ENCODE assay signal across 1 cellular context in the genomic region with DNA sequence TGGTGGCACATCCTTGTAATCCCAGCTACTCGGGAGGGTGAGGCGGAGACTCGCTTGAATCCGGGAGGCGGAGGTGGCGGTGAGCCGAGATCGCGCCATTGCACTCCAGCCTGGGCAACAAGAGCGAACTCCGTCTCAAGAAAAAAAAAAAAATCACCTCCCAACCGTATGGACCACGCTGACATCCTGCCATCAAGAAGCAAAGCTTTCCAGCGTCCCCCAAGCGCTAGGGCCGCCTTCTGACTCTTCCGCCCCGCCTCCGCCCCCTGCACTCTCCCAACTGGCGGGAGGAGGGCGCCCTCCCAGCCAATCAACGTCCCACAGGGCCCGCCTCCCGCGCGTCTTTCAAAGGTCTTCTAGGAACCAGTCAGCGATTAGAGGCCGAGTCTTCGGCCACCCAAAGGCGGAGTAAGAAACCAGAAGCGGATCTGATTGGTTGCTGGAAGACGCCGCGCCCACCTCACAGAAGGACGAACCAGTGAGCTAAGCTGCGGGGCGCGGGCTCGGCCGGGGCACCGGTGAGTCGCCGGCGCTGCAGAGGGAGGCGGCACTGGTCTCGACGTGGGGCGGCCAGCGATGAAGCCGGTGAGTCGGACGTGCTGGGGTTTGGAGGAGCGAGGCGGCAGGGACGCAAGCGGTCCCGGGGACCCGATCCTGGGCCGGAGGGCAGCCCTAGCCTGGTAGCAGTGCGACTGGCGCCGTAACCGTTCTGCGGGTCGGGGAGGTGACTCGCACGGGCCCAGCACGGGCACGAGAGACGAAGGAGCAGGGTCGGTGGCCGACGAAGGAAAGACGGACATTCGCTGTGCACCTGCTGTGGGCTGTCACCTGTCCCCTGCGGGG.
TF ChIP-seq lines count a peak whose summit lies in the region.

A gene with protein sequence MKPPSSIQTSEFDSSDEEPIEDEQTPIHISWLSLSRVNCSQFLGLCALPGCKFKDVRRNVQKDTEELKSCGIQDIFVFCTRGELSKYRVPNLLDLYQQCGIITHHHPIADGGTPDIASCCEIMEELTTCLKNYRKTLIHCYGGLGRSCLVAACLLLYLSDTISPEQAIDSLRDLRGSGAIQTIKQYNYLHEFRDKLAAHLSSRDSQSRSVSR (plus strand): TSS at position 515 of the 843 bp plus-strand sequence. CDS start 62 bp downstream, at position 577.

TF ChIP-seq in HepG2, 621 proteins besides CTCF, POLR2A, EP300 and RAD21 (continued from another document and continues in another):
- TF ChIP-seq ATF6 (CRISPR knock-in tag; conservative IDR thresholded peaks at IDR 0.05) (0 out of 2 replicates have a peak, but pooled peaks have one; percentile 42), IKZF4 (CRISPR knock-in tag; IDR thresholded peaks at IDR 0.05; ENCODE audit: borderline replicate concordance, low read depth, not compliant biosample characterization) (peak; percentile 49), ZNF367 (CRISPR knock-in tag; IDR thresholded peaks at IDR 0.05; ENCODE audit: borderline replicate concordance) (0 out of 2 replicates have a peak, but pooled peaks have one; percentile 65), SALL1 (CRISPR knock-in tag; IDR thresholded peaks at IDR 0.05) (peak; percentile 78), MEIS2 (CRISPR knock-in tag; IDR thresholded peaks at IDR 0.05) (0 out of 2 replicates have a peak, but pooled peaks have one; percentile 15), HINFP (CRISPR knock-in tag; IDR thresholded peaks at IDR 0.05; ENCODE audit: low read depth) (peak; percentile 61; the same call in 1 of the 2 replicates), SIN3B (IDR thresholded peaks at IDR 0.05; ENCODE audit: low read length) (0 out of 2 replicates have a peak, but pooled peaks have one; percentile 24), ZNF34 (CRISPR knock-in tag; IDR thresholded peaks at IDR 0.05; ENCODE audit: borderline replicate concordance) (no peak), ZNF337 (CRISPR knock-in tag; IDR thresholded peaks at IDR 0.05; ENCODE audit: borderline replicate concordance, low read depth) (0 out of 2 replicates have a peak, but pooled peaks have one; percentile 7), TOPORS (CRISPR knock-in tag; IDR thresholded peaks at IDR 0.05) (peak; percentile 77), SRSF4 (IDR thresholded peaks at IDR 0.05; ENCODE audit: low read depth, low read length, poor library complexity, severe bottlenecking) (no peak), ZNF335 (CRISPR knock-in tag; IDR thresholded peaks at IDR 0.05) (no peak), RFX1 (IDR thresholded peaks at IDR 0.05) (no peak), ZNF430 (CRISPR knock-in tag; IDR thresholded peaks at IDR 0.05) (peak; percentile 40; the same call in 1 of the 2 replicates), RBM22 (optimal IDR thresholded peaks at IDR 0.05; ENCODE audit: low read length) (no peak), PPARG (CRISPR knock-in tag; conservative IDR thresholded peaks at IDR 0.05) (no peak; the same call in 1 of the 2 replicates), KLF6 (CRISPR knock-in tag; IDR thresholded peaks at IDR 0.05) (no peak; the same call in 1 of the 2 replicates), ZNF264 (CRISPR knock-in tag; IDR thresholded peaks at IDR 0.05) (0 out of 2 replicates have a peak, but pooled peaks have one; percentile 35), ISL2 (CRISPR knock-in tag; IDR thresholded peaks at IDR 0.05) (peak; percentile 21; the same call in 1 of the 2 replicates), POLR2AphosphoS2 (IDR thresholded peaks at IDR 0.05; ENCODE audit: low read depth, low read length) (no peak), AFF4 (CRISPR knock-in tag; IDR thresholded peaks at IDR 0.05) (no peak), ZNF678 (CRISPR knock-in tag; IDR thresholded peaks at IDR 0.05) (peak; percentile 63; the same call in 1 of the 2 replicates), ZSCAN25 (CRISPR knock-in tag; IDR thresholded peaks at IDR 0.05) (peak; percentile 37; the same call in 1 of the 2 replicates), CC2D1A (CRISPR knock-in tag; IDR thresholded peaks at IDR 0.05) (no peak), ZNF782 (CRISPR knock-in tag; IDR thresholded peaks at IDR 0.05; ENCODE audit: borderline replicate concordance) (no peak), EEA1 (CRISPR knock-in tag; IDR thresholded peaks at IDR 0.05; ENCODE audit: borderline replicate concordance) (0 out of 2 replicates have a peak, but pooled peaks have one; percentile 35), TEF (CRISPR knock-in tag; IDR thresholded peaks at IDR 0.05) (peak; percentile 54; the same call in 1 of the 2 replicates), MYPOP (CRISPR knock-in tag; IDR thresholded peaks at IDR 0.05) (peak; percentile 92)
- TF ChIP-seq, protein P1, sequence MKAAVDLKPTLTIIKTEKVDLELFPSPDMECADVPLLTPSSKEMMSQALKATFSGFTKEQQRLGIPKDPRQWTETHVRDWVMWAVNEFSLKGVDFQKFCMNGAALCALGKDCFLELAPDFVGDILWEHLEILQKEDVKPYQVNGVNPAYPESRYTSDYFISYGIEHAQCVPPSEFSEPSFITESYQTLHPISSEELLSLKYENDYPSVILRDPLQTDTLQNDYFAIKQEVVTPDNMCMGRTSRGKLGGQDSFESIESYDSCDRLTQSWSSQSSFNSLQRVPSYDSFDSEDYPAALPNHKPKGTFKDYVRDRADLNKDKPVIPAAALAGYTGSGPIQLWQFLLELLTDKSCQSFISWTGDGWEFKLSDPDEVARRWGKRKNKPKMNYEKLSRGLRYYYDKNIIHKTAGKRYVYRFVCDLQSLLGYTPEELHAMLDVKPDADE (CRISPR knock-in tag; IDR thresholded peaks at IDR 0.05), result no peak
- TF ChIP-seq, protein P2, sequence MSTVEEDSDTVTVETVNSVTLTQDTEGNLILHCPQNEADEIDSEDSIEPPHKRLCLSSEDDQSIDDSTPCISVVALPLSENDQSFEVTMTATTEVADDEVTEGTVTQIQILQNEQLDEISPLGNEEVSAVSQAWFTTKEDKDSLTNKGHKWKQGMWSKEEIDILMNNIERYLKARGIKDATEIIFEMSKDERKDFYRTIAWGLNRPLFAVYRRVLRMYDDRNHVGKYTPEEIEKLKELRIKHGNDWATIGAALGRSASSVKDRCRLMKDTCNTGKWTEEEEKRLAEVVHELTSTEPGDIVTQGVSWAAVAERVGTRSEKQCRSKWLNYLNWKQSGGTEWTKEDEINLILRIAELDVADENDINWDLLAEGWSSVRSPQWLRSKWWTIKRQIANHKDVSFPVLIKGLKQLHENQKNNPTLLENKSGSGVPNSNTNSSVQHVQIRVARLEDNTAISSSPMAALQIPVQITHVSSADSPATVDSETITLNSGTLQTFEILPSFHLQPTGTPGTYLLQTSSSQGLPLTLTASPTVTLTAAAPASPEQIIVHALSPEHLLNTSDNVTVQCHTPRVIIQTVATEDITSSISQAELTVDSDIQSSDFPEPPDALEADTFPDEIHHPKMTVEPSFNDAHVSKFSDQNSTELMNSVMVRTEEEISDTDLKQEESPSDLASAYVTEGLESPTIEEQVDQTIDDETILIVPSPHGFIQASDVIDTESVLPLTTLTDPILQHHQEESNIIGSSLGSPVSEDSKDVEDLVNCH (CRISPR knock-in tag; IDR thresholded peaks at IDR 0.05), result no peak
- TF ChIP-seq, protein P3, sequence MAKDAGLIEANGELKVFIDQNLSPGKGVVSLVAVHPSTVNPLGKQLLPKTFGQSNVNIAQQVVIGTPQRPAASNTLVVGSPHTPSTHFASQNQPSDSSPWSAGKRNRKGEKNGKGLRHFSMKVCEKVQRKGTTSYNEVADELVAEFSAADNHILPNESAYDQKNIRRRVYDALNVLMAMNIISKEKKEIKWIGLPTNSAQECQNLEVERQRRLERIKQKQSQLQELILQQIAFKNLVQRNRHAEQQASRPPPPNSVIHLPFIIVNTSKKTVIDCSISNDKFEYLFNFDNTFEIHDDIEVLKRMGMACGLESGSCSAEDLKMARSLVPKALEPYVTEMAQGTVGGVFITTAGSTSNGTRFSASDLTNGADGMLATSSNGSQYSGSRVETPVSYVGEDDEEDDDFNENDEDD (CRISPR knock-in tag; IDR thresholded peaks at IDR 0.05; ENCODE audit: borderline replicate concordance), result peak; percentile 96
- TF ChIP-seq, protein P4, sequence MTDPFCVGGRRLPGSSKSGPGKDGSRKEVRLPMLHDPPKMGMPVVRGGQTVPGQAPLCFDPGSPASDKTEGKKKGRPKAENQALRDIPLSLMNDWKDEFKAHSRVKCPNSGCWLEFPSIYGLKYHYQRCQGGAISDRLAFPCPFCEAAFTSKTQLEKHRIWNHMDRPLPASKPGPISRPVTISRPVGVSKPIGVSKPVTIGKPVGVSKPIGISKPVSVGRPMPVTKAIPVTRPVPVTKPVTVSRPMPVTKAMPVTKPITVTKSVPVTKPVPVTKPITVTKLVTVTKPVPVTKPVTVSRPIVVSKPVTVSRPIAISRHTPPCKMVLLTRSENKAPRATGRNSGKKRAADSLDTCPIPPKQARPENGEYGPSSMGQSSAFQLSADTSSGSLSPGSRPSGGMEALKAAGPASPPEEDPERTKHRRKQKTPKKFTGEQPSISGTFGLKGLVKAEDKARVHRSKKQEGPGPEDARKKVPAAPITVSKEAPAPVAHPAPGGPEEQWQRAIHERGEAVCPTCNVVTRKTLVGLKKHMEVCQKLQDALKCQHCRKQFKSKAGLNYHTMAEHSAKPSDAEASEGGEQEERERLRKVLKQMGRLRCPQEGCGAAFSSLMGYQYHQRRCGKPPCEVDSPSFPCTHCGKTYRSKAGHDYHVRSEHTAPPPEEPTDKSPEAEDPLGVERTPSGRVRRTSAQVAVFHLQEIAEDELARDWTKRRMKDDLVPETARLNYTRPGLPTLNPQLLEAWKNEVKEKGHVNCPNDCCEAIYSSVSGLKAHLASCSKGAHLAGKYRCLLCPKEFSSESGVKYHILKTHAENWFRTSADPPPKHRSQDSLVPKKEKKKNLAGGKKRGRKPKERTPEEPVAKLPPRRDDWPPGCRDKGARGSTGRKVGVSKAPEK (CRISPR knock-in tag; IDR thresholded peaks at IDR 0.05; ENCODE audit: borderline replicate concordance), result 0 out of 2 replicates have a peak, but pooled peaks have one; percentile 60
